6 cellular contexts compared by ENCODE assay signal in genomic region chr1:19285366-19285765, GRCh38. TPM values are rescaled to one million over a fixed set of nuclear protein-coding genes. Genes with fewer than 3 reads are reported as not detected.
DNase-seq lines count a peak whose midpoint lies in the region; ATAC-seq, FAIRE-seq and TF ChIP-seq lines count a peak whose summit lies in the region.
"Not testable (repeated sequence)": the region's sequence is repeated elsewhere in the genome, so short reads cannot be mapped to it uniquely, and the experiment has no call there.
"Had no signal": no experiment of that assay in that cellular context is flagged by ENCODE, and none has a peak within 500 bp of the region (broad histone marks: within the 10 kb centered on the region; RNA-seq: fewer than 3 reads in every experiment).

No MANE protein-coding gene starts in this region.

- DNase-seq in GM12892 (ENCODE audit: insufficient read length); left lobe of liver (ENCODE audit: low spot score); mucosa of descending colon; small intestine: not testable (repeated sequence)
- DNase-seq in body of pancreas: peak; percentile 43 to 78 (median 66)

- peak; percentile 50 for FAIRE-seq in GM12892 (lab: Jason Lieb, UNC)
- FAIRE-seq in small intestine (lab: Jason Lieb, UNC): not testable (repeated sequence)

- ATAC-seq in body of pancreas: peak; percentile 49
- ATAC-seq in left lobe of liver: peak; percentile 16
- peak; percentile 5 for ATAC-seq in mucosa of descending colon

- 49 to 60% methylated on average over 1 to 3 of the region's 3 CpGs for WGBS in body of pancreas, 2 donors
- 31 to 73% (median 59%) methylated on average over 3 of the region's 3 CpGs for WGBS in small intestine, 3 donors

- not testable (repeated sequence) for H3K27me3 ChIP-seq in body of pancreas; small intestine (ENCODE audit: control insufficient read depth in 2 of 2, insufficient read depth in 2 of 2, low read length in 2 of 2)

- not testable (repeated sequence) for TF ChIP-seq POLR2A in GM12892 (IDR thresholded peaks at IDR 0.05; ENCODE audit: low read depth, low read length); body of pancreas (IDR thresholded peaks at IDR 0.05)

- not testable (repeated sequence) for TF ChIP-seq CTCF in body of pancreas (IDR thresholded peaks at IDR 0.05); mucosa of descending colon (IDR thresholded peaks at IDR 0.05)

- not testable (repeated sequence) for H3K4me3 ChIP-seq in body of pancreas, mucosa of descending colon
- H3K4me3 ChIP-seq in small intestine (ENCODE audit: low read depth in 1 of 2, low read length in 2 of 2): peak overlapping the region in 1 of 2 donors; percentile 96

- peaks cover 45% of the 10 kb centered on the region for H3K4me1 ChIP-seq in body of pancreas
- H3K4me1 ChIP-seq in mucosa of descending colon (ENCODE audit: low read depth): peaks cover 19% of the 10 kb centered on the region
- H3K4me1 ChIP-seq in small intestine (ENCODE audit: control insufficient read depth in 2 of 2, insufficient read depth in 1 of 2, low read depth in 1 of 2, low read length in 1 of 2): not testable (repeated sequence)

- peak overlapping the region; percentile 75 to 89 (median 79) for H3K27ac ChIP-seq in body of pancreas
- H3K27ac ChIP-seq in small intestine (ENCODE audit: low read depth in 1 of 2, low read length in 1 of 2): peak overlapping the region; percentile 93 to 94

- intact Hi-C loops in body of pancreas (cut with DNase I); mucosa of descending colon (cut with DNase I, micrococcal nuclease): not testable (repeated sequence)

- not testable (repeated sequence) for H3K9me3 ChIP-seq in body of pancreas; mucosa of descending colon; small intestine (ENCODE audit: control insufficient read depth, low read depth)

- H3K36me3 ChIP-seq in body of pancreas (replicated peaks in 1 of 2; ENCODE audit: insufficient read depth in 1 of 2, low read depth in 2 of 2); mucosa of descending colon (ENCODE audit: low read depth): not testable (repeated sequence)
- H3K36me3 ChIP-seq in small intestine (ENCODE audit: control insufficient read depth in 2 of 2, insufficient read depth in 2 of 2, low read length in 2 of 2): peaks cover 3 to 21% of the 10 kb centered on the region in 2 donors

RNA-seq across cellular contexts. Expression of gene AKR7A3, which starts 3.2 kb away (rescaled TPM):
- polyA plus RNA-seq in GM12892 (2012; ENCODE audit: missing spikeins): 0.30 TPM
- 100 to 1,000 TPM in 1 of 2 donors, 10 to 100 TPM in 1; 57.4 to 479 TPM for total RNA-seq in body of pancreas
- total RNA-seq in left lobe of liver: 111 TPM
- 10 to 100 TPM; 40.9 to 97.8 (median 93.7) TPM for total RNA-seq in mucosa of descending colon
- polyA plus RNA-seq in small intestine: 1,000 to 10,000 TPM in 2 of 3 donors, 100 to 1,000 TPM in 1; 249 to 1,138 (median 1,022) TPM
- polyA plus RNA-seq: CD8-positive, alpha-beta memory T cell had no signal

RNA-seq across cellular contexts. Expression of gene AKR7A2, which starts 26.6 kb away (rescaled TPM):
- polyA plus RNA-seq in GM12892 (2012; ENCODE audit: missing spikeins): 29.5 TPM
- total RNA-seq in body of pancreas (10 to 100 TPM; 24.1 to 45.1 TPM), left lobe of liver (53.5 TPM), mucosa of descending colon (10 to 100 TPM; 57.9 to 85.2 (median 72.1) TPM)
- 100 to 1,000 TPM in 2 of 3 donors, 10 to 100 TPM in 1; 73.2 to 153 (median 147) TPM for polyA plus RNA-seq in small intestine

RNA-seq across cellular contexts. Expression of gene SLC66A1, which starts 26.8 kb away (rescaled TPM):
- 3.9 TPM for polyA plus RNA-seq in GM12892 (2012; ENCODE audit: missing spikeins)
- 10 to 100 TPM in 1 of 2 donors, 1 to 10 TPM in 1; 9.6 to 23.4 TPM for total RNA-seq in body of pancreas
- total RNA-seq in left lobe of liver: 9.1 TPM
- 10 to 100 TPM; 11.3 to 16.2 (median 13.6) TPM for total RNA-seq in mucosa of descending colon
- 10 to 100 TPM; 14.6 to 46.7 (median 39.2) TPM for polyA plus RNA-seq in small intestine

RNA-seq across cellular contexts. Expression of gene MRTO4, which starts 33.8 kb away (rescaled TPM):
- polyA plus RNA-seq in GM12892 (2012; ENCODE audit: missing spikeins): 40.4 TPM
- 10 to 100 TPM; 17.6 to 27.7 TPM for total RNA-seq in body of pancreas
- 8.7 TPM for total RNA-seq in left lobe of liver
- total RNA-seq in mucosa of descending colon: 10 to 100 TPM; 17.7 to 18.2 (median 18.1) TPM
- polyA plus RNA-seq in small intestine: 10 to 100 TPM in 2 of 3 donors, 1 to 10 TPM in 1; 7.6 to 40.3 (median 11.3) TPM

RNA-seq across cellular contexts. Expression of gene EMC1, which starts 34.0 kb away (rescaled TPM):
- polyA plus RNA-seq in GM12892 (2012; ENCODE audit: missing spikeins): 16.1 TPM
- total RNA-seq in body of pancreas (10 to 100 TPM; 15.3 to 23.7 TPM), left lobe of liver (19.7 TPM), mucosa of descending colon (10 to 100 TPM; 37.7 to 42.3 (median 38.3) TPM)
- 10 to 100 TPM in 1 of 3 donors, 1 to 10 TPM in 2; 4.2 to 15.1 (median 10.0) TPM for polyA plus RNA-seq in small intestine
